35 cellular contexts compared by ENCODE assay signal in genomic region chr3:137099336-137099735, GRCh38.
"Had no signal": no experiment of that assay in that cellular context is flagged by ENCODE, and none has a peak within 500 bp of the region (broad histone marks: within the 10 kb centered on the region; RNA-seq: fewer than 3 reads in every experiment).

No MANE protein-coding gene starts in this region.

- H3K27ac ChIP-seq: adrenal gland, body of pancreas, colonic mucosa, WERI-Rb-1 had no signal

- H3K4me3 ChIP-seq: adrenal gland, body of pancreas, colonic mucosa had no signal

- FAIRE-seq: endometrium, frontal cortex had no signal

- H3K9me3 Mint-ChIP-seq: activated B cell treated with CpG ODN at 0.5 μM for 24 hours; activated CD4-positive, alpha-beta memory T cell treated with anti-CD3 and anti-CD28 coated beads for 36 hours; activated CD4-positive, alpha-beta T cell treated with anti-CD3 and anti-CD28 coated beads, Interleukin-2, amount 10 ng/mL, durations not matched to agents 24 days and 14 days; activated naive CD4-positive, alpha-beta T cell treated with anti-CD3 and anti-CD28 coated beads for 36 hours; activated naive CD4-positive, alpha-beta T cell treated with anti-CD3 and anti-CD28 coated beads, Interleukin-2, amount 50 U/mL, for 24 hours; activated naive CD8-positive, alpha-beta T cell treated with anti-CD3 and anti-CD28 coated beads for 36 hours; activated naive CD8-positive, alpha-beta T cell treated with anti-CD3 and anti-CD28 coated beads, Interleukin-2, amount 50 U/mL, for 24 hours; activated T-helper 1 cell treated with anti-CD3 and anti-CD28 coated beads, Interleukin-12 subunit alpha, Interleukin-12 subunit beta, Interleukin-2, Interleukin-4 antibody, amounts not matched to agents 30 ng/mL and 10 ng/mL and 1 ng/mL, durations not matched to agents 14 hours and 24 hours and 36 hours; activated T-helper 2 cell treated with anti-CD3 and anti-CD28 coated beads, Interferon-gamma antibody, Interleukin-2, Interleukin-4, amounts not matched to agents 10 μg/mL and 5 μg/mL and 100 μg/mL, durations not matched to agents 14 hours and 24 hours and 36 hours; T-helper 2 cell treated with Interferon-gamma antibody and Interleukin-4, amounts not matched to agents 5 μg/mL and 100 μg/mL, for 36 hours had no signal

- H3K9me3 ChIP-seq: adrenal gland, body of pancreas, colonic mucosa had no signal

- DNase-seq: activated B cell treated with CpG ODN at 0.5 μM for 24 hours; activated CD4-positive, alpha-beta memory T cell treated with anti-CD3 and anti-CD28 coated beads for 36 hours; activated CD4-positive, alpha-beta T cell treated with anti-CD3 and anti-CD28 coated beads for 36 hours; activated CD4-positive, alpha-beta T cell treated with anti-CD3 and anti-CD28 coated beads, Interleukin-2, amount 10 ng/mL, durations not matched to agents 24 days and 14 days; activated CD8-positive, alpha-beta memory T cell treated with anti-CD3 and anti-CD28 coated beads, Interleukin-2, amount 10 ng/mL, durations not matched to agents 7 days and 5 days; activated CD8-positive, alpha-beta memory T cell treated with anti-CD3 and anti-CD28 coated beads, Interleukin-2, amount 50 U/mL, for 4 hours; activated CD8-positive, alpha-beta T cell treated with anti-CD3 and anti-CD28 coated beads, Interleukin-2, amount 10 ng/mL, durations not matched to agents 7 days and 5 days; activated effector memory CD4-positive, alpha-beta T cell treated with anti-CD3 and anti-CD28 coated beads, Interleukin-2, amount 50 U/mL, for 16 hours; activated naive CD4-positive, alpha-beta T cell treated with anti-CD3 and anti-CD28 coated beads for 36 hours; activated naive CD8-positive, alpha-beta T cell treated with anti-CD3 and anti-CD28 coated beads for 36 hours; activated naive CD8-positive, alpha-beta T cell treated with anti-CD3 and anti-CD28 coated beads, Interleukin-2, amount 50 U/mL, for 24 hours; activated T-cell treated with anti-CD3 and anti-CD28 coated beads, Interleukin-2, amount 50 U/mL, for 1 hour; activated T-cell treated with anti-CD3 and anti-CD28 coated beads, Interleukin-2, amount 50 U/mL, for 48 hours; adrenal gland; amygdala; aorta; body of pancreas; central memory CD4-positive, alpha-beta T cell; cerebellar nuclear complex; colonic mucosa; effector CD8-positive, alpha-beta T cell; foreskin fibroblast; glutamatergic neuron; T-helper 1 cell; T-helper 17 cell; T1000; WERI-Rb-1 had no signal

- H3K4me3 Mint-ChIP-seq: activated B cell treated with CpG ODN at 0.5 μM for 24 hours; activated CD4-positive, alpha-beta memory T cell treated with anti-CD3 and anti-CD28 coated beads for 36 hours; activated CD4-positive, alpha-beta T cell treated with anti-CD3 and anti-CD28 coated beads for 36 hours; activated CD4-positive, alpha-beta T cell treated with anti-CD3 and anti-CD28 coated beads, Interleukin-2, amount 10 ng/mL, durations not matched to agents 24 days and 14 days; activated CD8-positive, alpha-beta memory T cell treated with anti-CD3 and anti-CD28 coated beads, Interleukin-2, amount 10 ng/mL, durations not matched to agents 7 days and 5 days; activated CD8-positive, alpha-beta T cell treated with anti-CD3 and anti-CD28 coated beads, Interleukin-2, amount 10 ng/mL, durations not matched to agents 7 days and 5 days; activated naive CD4-positive, alpha-beta T cell treated with anti-CD3 and anti-CD28 coated beads for 36 hours; activated naive CD4-positive, alpha-beta T cell treated with anti-CD3 and anti-CD28 coated beads, Interleukin-2, amount 50 U/mL, for 24 hours; activated naive CD8-positive, alpha-beta T cell treated with anti-CD3 and anti-CD28 coated beads for 36 hours; activated naive CD8-positive, alpha-beta T cell treated with anti-CD3 and anti-CD28 coated beads, Interleukin-2, amount 50 U/mL, for 24 hours; activated T-helper 1 cell treated with anti-CD3 and anti-CD28 coated beads, Interleukin-12 subunit alpha, Interleukin-12 subunit beta, Interleukin-2, Interleukin-4 antibody, amounts not matched to agents 30 ng/mL and 10 ng/mL and 1 ng/mL, durations not matched to agents 14 hours and 24 hours and 36 hours; T-helper 17 cell; T-helper 2 cell treated with Interferon-gamma antibody and Interleukin-4, amounts not matched to agents 5 μg/mL and 100 μg/mL, for 36 hours had no signal

- H3K27me3 ChIP-seq: adrenal gland, body of pancreas, colonic mucosa had no signal

- H3K36me3 ChIP-seq: adrenal gland, colonic mucosa, WERI-Rb-1 had no signal

- H3K4me1 ChIP-seq: adrenal gland, body of pancreas, colonic mucosa had no signal

- ATAC-seq: activated CD4-positive, alpha-beta T cell treated with anti-CD3 and anti-CD28 coated beads for 36 hours; activated CD4-positive, CD25-positive, alpha-beta regulatory T cell treated with anti-CD3 and anti-CD28 coated beads, Interleukin-2, amount 50 U/mL, for 24 hours; activated CD8-positive, alpha-beta memory T cell treated with anti-CD3 and anti-CD28 coated beads, Interleukin-2, amount 10 ng/mL, durations not matched to agents 7 days and 5 days; activated CD8-positive, alpha-beta T cell treated with anti-CD3 and anti-CD28 coated beads, Interleukin-2, amount 10 ng/mL, durations not matched to agents 7 days and 5 days; activated naive CD8-positive, alpha-beta T cell treated with anti-CD3 and anti-CD28 coated beads, Interleukin-2, amount 50 U/mL, for 24 hours; body of pancreas; esophagus mucosa; T-helper 17 cell had no signal

- H3K4me1 Mint-ChIP-seq: activated B cell treated with CpG ODN at 0.5 μM for 24 hours; activated CD4-positive, alpha-beta T cell treated with anti-CD3 and anti-CD28 coated beads for 36 hours; activated CD4-positive, alpha-beta T cell treated with anti-CD3 and anti-CD28 coated beads, Interleukin-2, amount 10 ng/mL, durations not matched to agents 24 days and 14 days; activated CD8-positive, alpha-beta memory T cell treated with anti-CD3 and anti-CD28 coated beads, Interleukin-2, amount 10 ng/mL, durations not matched to agents 7 days and 5 days; activated naive CD4-positive, alpha-beta T cell treated with anti-CD3 and anti-CD28 coated beads, Interleukin-2, amount 50 U/mL, for 24 hours; activated naive CD8-positive, alpha-beta T cell treated with anti-CD3 and anti-CD28 coated beads for 36 hours; activated naive CD8-positive, alpha-beta T cell treated with anti-CD3 and anti-CD28 coated beads, Interleukin-2, amount 50 U/mL, for 24 hours; T-helper 17 cell had no signal

- H3K36me3 Mint-ChIP-seq: activated CD4-positive, alpha-beta memory T cell treated with anti-CD3 and anti-CD28 coated beads for 36 hours; activated CD8-positive, alpha-beta memory T cell treated with anti-CD3 and anti-CD28 coated beads, Interleukin-2, amount 10 ng/mL, durations not matched to agents 7 days and 5 days; activated naive CD4-positive, alpha-beta T cell treated with anti-CD3 and anti-CD28 coated beads, Interleukin-2, amount 50 U/mL, for 24 hours; activated naive CD8-positive, alpha-beta T cell treated with anti-CD3 and anti-CD28 coated beads for 36 hours had no signal

- H3K27ac Mint-ChIP-seq: activated B cell treated with CpG ODN at 0.5 μM for 24 hours; activated CD4-positive, alpha-beta memory T cell treated with anti-CD3 and anti-CD28 coated beads for 36 hours; activated CD4-positive, alpha-beta T cell treated with anti-CD3 and anti-CD28 coated beads for 36 hours; activated CD4-positive, alpha-beta T cell treated with anti-CD3 and anti-CD28 coated beads, Interleukin-2, amount 10 ng/mL, durations not matched to agents 24 days and 14 days; activated CD8-positive, alpha-beta memory T cell treated with anti-CD3 and anti-CD28 coated beads, Interleukin-2, amount 10 ng/mL, durations not matched to agents 7 days and 5 days; activated CD8-positive, alpha-beta T cell treated with anti-CD3 and anti-CD28 coated beads, Interleukin-2, amount 10 ng/mL, durations not matched to agents 7 days and 5 days; activated naive CD4-positive, alpha-beta T cell treated with anti-CD3 and anti-CD28 coated beads for 36 hours; activated naive CD4-positive, alpha-beta T cell treated with anti-CD3 and anti-CD28 coated beads, Interleukin-2, amount 50 U/mL, for 24 hours; activated naive CD8-positive, alpha-beta T cell treated with anti-CD3 and anti-CD28 coated beads for 36 hours; activated naive CD8-positive, alpha-beta T cell treated with anti-CD3 and anti-CD28 coated beads, Interleukin-2, amount 50 U/mL, for 24 hours; activated T-helper 1 cell treated with anti-CD3 and anti-CD28 coated beads, Interleukin-12 subunit alpha, Interleukin-12 subunit beta, Interleukin-2, Interleukin-4 antibody, amounts not matched to agents 30 ng/mL and 10 ng/mL and 1 ng/mL, durations not matched to agents 14 hours and 24 hours and 36 hours; activated T-helper 2 cell treated with anti-CD3 and anti-CD28 coated beads, Interferon-gamma antibody, Interleukin-2, Interleukin-4, amounts not matched to agents 10 μg/mL and 5 μg/mL and 100 μg/mL, durations not matched to agents 14 hours and 24 hours and 36 hours; T-helper 17 cell; T-helper 2 cell treated with Interferon-gamma antibody and Interleukin-4, amounts not matched to agents 5 μg/mL and 100 μg/mL, for 36 hours had no signal
